In the genomic region with DNA sequence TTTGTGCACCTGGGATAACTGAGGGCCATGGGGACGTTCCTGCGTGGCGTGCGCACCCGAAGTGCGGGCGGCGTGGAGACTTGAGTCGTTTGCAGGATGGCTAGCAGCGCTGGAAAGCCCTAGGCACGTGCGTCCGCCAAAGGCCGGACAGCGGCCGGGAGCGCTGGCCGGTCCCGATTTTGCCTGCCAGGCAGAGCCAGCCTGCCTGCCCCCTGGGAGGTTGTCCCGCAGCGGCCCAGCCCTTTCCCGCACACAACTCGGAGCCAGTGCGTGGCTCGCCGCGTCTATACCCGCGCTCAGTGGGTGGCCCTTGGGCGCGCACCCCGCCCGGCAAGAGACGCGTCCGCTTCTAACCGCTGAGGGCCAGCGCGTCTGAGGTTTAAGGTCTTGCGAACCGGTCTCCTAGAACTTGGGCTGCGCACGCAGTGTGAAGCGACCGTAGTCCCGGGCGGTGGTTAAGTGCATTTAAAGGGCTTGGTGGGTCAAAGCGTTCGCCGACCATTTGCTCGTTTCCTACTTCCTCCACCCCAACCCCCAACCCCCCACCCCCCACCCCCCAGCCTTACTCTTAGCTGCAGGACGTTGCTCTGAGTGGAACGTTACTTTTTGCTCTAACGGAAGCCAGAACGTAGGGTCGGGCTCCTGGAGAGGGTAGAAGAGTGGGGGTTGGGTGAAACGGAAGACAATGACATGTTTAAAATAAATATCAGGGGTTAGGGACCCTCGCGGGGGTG, we compare ENCODE assay signal across 1 cellular context.
TF ChIP-seq lines count a peak whose summit lies in the region.

No MANE protein-coding gene starts in this region.

TF ChIP-seq in GM12878, 131 proteins besides CTCF, POLR2A, EP300 and RAD21 (continued from another document):
- TF ChIP-seq, protein P1, sequence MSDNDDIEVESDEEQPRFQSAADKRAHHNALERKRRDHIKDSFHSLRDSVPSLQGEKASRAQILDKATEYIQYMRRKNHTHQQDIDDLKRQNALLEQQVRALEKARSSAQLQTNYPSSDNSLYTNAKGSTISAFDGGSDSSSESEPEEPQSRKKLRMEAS (IDR thresholded peaks at IDR 0.05; ENCODE audit: low read depth, low read length) = peak; percentile 59; the same call in 1 of the 2 replicates
- no peak for TF ChIP-seq NFIC (IDR thresholded peaks at IDR 0.05; ENCODE audit: low read depth, low read length)
- TF ChIP-seq GATAD2B (conservative IDR thresholded peaks at IDR 0.05; ENCODE audit: low read depth) = no peak
- TF ChIP-seq ZZZ3 (IDR thresholded peaks at IDR 0.05; ENCODE audit: control insufficient read depth, insufficient read length, low read depth) = no peak
- TF ChIP-seq, protein P2, sequence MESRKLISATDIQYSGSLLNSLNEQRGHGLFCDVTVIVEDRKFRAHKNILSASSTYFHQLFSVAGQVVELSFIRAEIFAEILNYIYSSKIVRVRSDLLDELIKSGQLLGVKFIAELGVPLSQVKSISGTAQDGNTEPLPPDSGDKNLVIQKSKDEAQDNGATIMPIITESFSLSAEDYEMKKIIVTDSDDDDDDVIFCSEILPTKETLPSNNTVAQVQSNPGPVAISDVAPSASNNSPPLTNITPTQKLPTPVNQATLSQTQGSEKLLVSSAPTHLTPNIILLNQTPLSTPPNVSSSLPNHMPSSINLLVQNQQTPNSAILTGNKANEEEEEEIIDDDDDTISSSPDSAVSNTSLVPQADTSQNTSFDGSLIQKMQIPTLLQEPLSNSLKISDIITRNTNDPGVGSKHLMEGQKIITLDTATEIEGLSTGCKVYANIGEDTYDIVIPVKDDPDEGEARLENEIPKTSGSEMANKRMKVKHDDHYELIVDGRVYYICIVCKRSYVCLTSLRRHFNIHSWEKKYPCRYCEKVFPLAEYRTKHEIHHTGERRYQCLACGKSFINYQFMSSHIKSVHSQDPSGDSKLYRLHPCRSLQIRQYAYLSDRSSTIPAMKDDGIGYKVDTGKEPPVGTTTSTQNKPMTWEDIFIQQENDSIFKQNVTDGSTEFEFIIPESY (IDR thresholded peaks at IDR 0.05) = no peak
- no peak for TF ChIP-seq HDAC2 (IDR thresholded peaks at IDR 0.05)
- TF ChIP-seq YY1 (IDR thresholded peaks at IDR 0.05; ENCODE audit: low read depth, low read length) = no peak
- TF ChIP-seq NR2C2 (IDR thresholded peaks at IDR 0.05; ENCODE audit: borderline replicate concordance, control insufficient read depth, insufficient read length, low read depth) = no peak
- TF ChIP-seq ZNF207 (IDR thresholded peaks at IDR 0.05; ENCODE audit: borderline replicate concordance) = no peak
- TF ChIP-seq, protein P3, sequence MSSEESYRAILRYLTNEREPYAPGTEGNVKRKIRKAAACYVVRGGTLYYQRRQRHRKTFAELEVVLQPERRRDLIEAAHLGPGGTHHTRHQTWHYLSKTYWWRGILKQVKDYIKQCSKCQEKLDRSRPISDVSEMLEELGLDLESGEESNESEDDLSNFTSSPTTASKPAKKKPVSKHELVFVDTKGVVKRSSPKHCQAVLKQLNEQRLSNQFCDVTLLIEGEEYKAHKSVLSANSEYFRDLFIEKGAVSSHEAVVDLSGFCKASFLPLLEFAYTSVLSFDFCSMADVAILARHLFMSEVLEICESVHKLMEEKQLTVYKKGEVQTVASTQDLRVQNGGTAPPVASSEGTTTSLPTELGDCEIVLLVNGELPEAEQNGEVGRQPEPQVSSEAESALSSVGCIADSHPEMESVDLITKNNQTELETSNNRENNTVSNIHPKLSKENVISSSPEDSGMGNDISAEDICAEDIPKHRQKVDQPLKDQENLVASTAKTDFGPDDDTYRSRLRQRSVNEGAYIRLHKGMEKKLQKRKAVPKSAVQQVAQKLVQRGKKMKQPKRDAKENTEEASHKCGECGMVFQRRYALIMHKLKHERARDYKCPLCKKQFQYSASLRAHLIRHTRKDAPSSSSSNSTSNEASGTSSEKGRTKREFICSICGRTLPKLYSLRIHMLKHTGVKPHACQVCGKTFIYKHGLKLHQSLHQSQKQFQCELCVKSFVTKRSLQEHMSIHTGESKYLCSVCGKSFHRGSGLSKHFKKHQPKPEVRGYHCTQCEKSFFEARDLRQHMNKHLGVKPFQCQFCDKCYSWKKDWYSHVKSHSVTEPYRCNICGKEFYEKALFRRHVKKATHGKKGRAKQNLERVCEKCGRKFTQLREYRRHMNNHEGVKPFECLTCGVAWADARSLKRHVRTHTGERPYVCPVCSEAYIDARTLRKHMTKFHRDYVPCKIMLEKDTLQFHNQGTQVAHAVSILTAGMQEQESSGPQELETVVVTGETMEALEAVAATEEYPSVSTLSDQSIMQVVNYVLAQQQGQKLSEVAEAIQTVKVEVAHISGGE (CRISPR knock-in tag; IDR thresholded peaks at IDR 0.05) = no peak
